ENCODE assay signal across 19 cellular contexts in the genomic region with DNA sequence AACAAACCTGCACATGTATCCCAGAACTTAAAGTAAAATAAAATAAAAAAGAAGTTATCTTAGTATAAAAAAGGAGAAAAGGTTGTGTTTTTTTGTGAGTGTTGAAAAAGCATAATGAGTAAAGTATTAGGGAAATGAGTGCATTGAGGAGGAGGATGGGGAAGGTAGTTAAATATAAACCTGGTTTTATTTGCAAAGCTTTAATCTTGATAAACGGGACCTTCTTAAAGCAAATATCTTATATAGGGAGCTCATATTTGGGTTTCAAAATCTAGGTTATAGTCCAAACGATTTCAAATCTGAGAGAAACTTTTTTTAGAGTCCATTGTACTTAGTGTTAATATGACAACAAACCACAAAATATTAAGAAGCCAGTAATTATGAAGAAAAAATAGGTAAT. TPM values are rescaled to one million over a fixed set of nuclear protein-coding genes. Genes with fewer than 3 reads are reported as not detected.
DNase-seq lines count a peak whose midpoint lies in the region; ATAC-seq and TF ChIP-seq lines count a peak whose summit lies in the region.
"Had no signal": no experiment of that assay in that cellular context is flagged by ENCODE, and none has a peak within 500 bp of the region (broad histone marks: within the 10 kb centered on the region; RNA-seq: fewer than 3 reads in every experiment).

No MANE protein-coding gene starts in this region.

- 54% methylated on average over 2 of the region's 2 CpGs for WGBS in hepatocyte (ENCODE audit: low lambda C conversion rate, missing lambda C conversion rate)
- 20% methylated on average over 2 of the region's 2 CpGs for WGBS in right lobe of liver (ENCODE audit: insufficient coverage, low coverage, low lambda C conversion rate, missing lambda C conversion rate)
- WGBS in lower leg skin, 2 donors = 76 to 78% methylated on average over 2 of the region's 2 CpGs

- H3K9me2 ChIP-seq in hepatocyte (replicated peaks; ENCODE audit: insufficient read depth) = no peaks in the 10 kb centered on the region

- H2AFZ ChIP-seq in hepatocyte = no peak overlapping the region

- ATAC-seq in right lobe of liver = peak; percentile 34 to 63 (median 50)
- ATAC-seq: HCT116 had no signal

- TF ChIP-seq CTCF in 22Rv1 (IDR thresholded peaks at IDR 0.05) = no peak
- TF ChIP-seq CTCF in hepatocyte (IDR thresholded peaks at IDR 0.05; ENCODE audit: poor library complexity) = no peak
- TF ChIP-seq CTCF in right lobe of liver (IDR thresholded peaks at IDR 0.05) = no peak
- no peak for TF ChIP-seq CTCF in lower leg skin (IDR thresholded peaks at IDR 0.05)

- peak overlapping the region; percentile 82 for H3K27ac ChIP-seq in 22Rv1
- no peak overlapping the region for H3K27ac ChIP-seq in hepatocyte
- peak overlapping the region in 1 of 3 donors; percentile 60 for H3K27ac ChIP-seq in right lobe of liver

- H3K4me1 ChIP-seq in hepatocyte (ENCODE audit: insufficient read depth) (peaks cover 12% of the 10 kb centered on the region), right lobe of liver (peaks cover 0 to 48% (median 9%) of the 10 kb centered on the region in 4 donors)

- no peak overlapping the region for H3K4me3 ChIP-seq in hepatocyte
- no peak overlapping the region for H3K4me3 ChIP-seq in right lobe of liver
- no peak overlapping the region for H3K4me3 ChIP-seq in lower leg skin (ENCODE audit: low read depth, poor library complexity, severe bottlenecking)

- H3K27me3 ChIP-seq in hepatocyte (no peaks in the 10 kb centered on the region), right lobe of liver (no peaks in the 10 kb centered on the region)

- peak; percentile 58 for DNase-seq in HT-29 (ENCODE audit: low spot score)
- no peak for DNase-seq in hepatocyte (ENCODE audit: low spot score)
- no peak for DNase-seq in right lobe of liver
- DNase-seq in EL = no peak
- no peak for DNase-seq in MV-4-11 (lab: John Stamatoyannopoulos, UW)
- no peak for DNase-seq in lower leg skin (ENCODE audit: low spot score in 2 of 2)
- DNase-seq: 8988T; C1 segment of cervical spinal cord; CD4-positive, CD25-positive, alpha-beta regulatory T cell; CD8-positive, alpha-beta memory T cell; COR-L47; DMS153; DMS79; GF-D8; GOT3; H7; HFFc6 had no signal

- intact Hi-C loops in right lobe of liver (cut with DNase I) = no loop called here
- intact Hi-C loops in lower leg skin (cut with DNase I; ENCODE audit: low total_unique reads) = no loop called here

- H4K20me1 ChIP-seq in hepatocyte (ENCODE audit: insufficient read depth, poor library complexity, severe bottlenecking) = no peaks in the 10 kb centered on the region

- TF ChIP-seq POLR2A in right lobe of liver (IDR thresholded peaks at IDR 0.05) (no peak), lower leg skin (IDR thresholded peaks at IDR 0.05) (no peak)

- H3K36me3 ChIP-seq in hepatocyte (replicated peaks; ENCODE audit: insufficient read depth, low read depth) (no peaks in the 10 kb centered on the region), right lobe of liver (no peaks in the 10 kb centered on the region)

- H3K4me2 ChIP-seq in hepatocyte = peak overlapping the region; percentile 32

- no peaks in the 10 kb centered on the region for H3K79me2 ChIP-seq in hepatocyte

- no peaks in the 10 kb centered on the region for H3K9me3 ChIP-seq in hepatocyte (ENCODE audit: low read depth)
- no peaks in the 10 kb centered on the region for H3K9me3 ChIP-seq in right lobe of liver

RNA-seq across cellular contexts. Expression of a gene that starts 21.7 kb away (rescaled TPM):
- total RNA-seq in HT-29 (2014; rRNA removed; shearing (Covaris generic)) = 15.6 and 16.8 TPM in 2 replicates
- total RNA-seq in hepatocyte (41.7 and 45.0 TPM in 2 replicates), right lobe of liver (10 to 100 TPM in 1 of 6 experiments, 1 to 10 TPM in 5; 7.1 to 12.7 (median 8.1) TPM), lower leg skin (10 to 100 TPM; 25.2 to 37.4 (median 35.1) TPM)
- 15.0 and 16.3 TPM in 2 replicates for polyA plus RNA-seq in hepatocyte
